ENCODE assay signal across 22 cellular contexts in the genomic region with DNA sequence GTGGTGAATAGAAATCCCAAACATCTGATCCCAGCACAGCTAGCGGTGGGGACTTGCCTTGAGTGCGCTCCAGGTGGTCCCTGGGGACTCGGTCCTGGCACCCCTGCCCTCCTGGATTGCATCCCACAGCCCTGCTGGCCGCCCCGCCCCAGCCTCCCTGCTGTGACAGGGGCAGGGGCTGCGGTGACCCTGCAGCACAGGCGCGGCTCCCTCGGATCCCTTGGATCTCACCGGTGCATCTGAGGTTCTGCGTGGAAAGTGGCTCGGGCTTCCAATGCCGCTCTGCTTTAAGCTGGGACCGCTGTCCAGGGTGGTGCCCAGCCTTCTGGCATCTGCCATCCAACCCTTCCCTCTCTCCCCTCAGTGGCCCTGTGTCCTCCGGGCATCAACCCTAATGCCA.
"Had no signal": no experiment of that assay in that cellular context is flagged by ENCODE, and none has a peak within 500 bp of the region (broad histone marks: within the 10 kb centered on the region; RNA-seq: fewer than 3 reads in every experiment).

No MANE protein-coding gene starts in this region.

- H3K27me3 ChIP-seq: neutrophil, sigmoid colon, testis had no signal

- H3K9me3 ChIP-seq: neutrophil, sigmoid colon, testis had no signal

- H3K27ac ChIP-seq: neutrophil, parathyroid adenoma, sigmoid colon, VCaP had no signal

- H3K4me1 ChIP-seq: parathyroid adenoma had no signal

- DNase-seq: activated CD4-positive, alpha-beta memory T cell treated with anti-CD3 and anti-CD28 coated beads, Interleukin-2, amount 10 ng/mL, durations not matched to agents 7 days and 5 days; activated effector memory CD4-positive, alpha-beta T cell treated with Interleukin-2 at 50 U/mL for 16 hours; activated naive CD4-positive, alpha-beta T cell treated with anti-CD3 and anti-CD28 coated beads for 36 hours; activated naive CD8-positive, alpha-beta T cell treated with anti-CD3 and anti-CD28 coated beads, Interleukin-2, amount 10 ng/mL, durations not matched to agents 7 days and 5 days; activated T-cell treated with anti-CD3 and anti-CD28 coated beads, Interleukin-2, amount 50 U/mL, for 72 hours; amniotic stem cell; effector CD8-positive, alpha-beta T cell; foreskin melanocyte; mammary epithelial cell; natural killer cell; sigmoid colon; stimulated activated CD4-positive, alpha-beta T cell treated with anti-CD3 and anti-CD28 coated beads, Interleukin-4, amount 100 ng/mL, for 1 hour; stimulated activated naive CD4-positive, alpha-beta T cell; T-cell; trophoblast cell had no signal

- ATAC-seq: activated CD4-positive, CD25-positive, alpha-beta regulatory T cell treated with anti-CD3 and anti-CD28 coated beads, Interleukin-2, amount 50 U/mL, for 24 hours; activated T-cell treated with anti-CD3 and anti-CD28 coated beads, Interleukin-2, amount 50 U/mL, for 72 hours; esophagus mucosa; natural killer cell; T-cell had no signal

- H3K4me3 ChIP-seq: sigmoid colon, smooth muscle cell, testis had no signal
